In genomic region chr12:114096461-114096860, GRCh38 we compare ENCODE assay signal across 19 cellular contexts.
"Had no signal": no experiment of that assay in that cellular context is flagged by ENCODE, and none has a peak within 500 bp of the region (broad histone marks: within the 10 kb centered on the region; RNA-seq: fewer than 3 reads in every experiment).

No MANE protein-coding gene starts in this region.

- ATAC-seq: activated CD4-positive, CD25-positive, alpha-beta regulatory T cell treated with anti-CD3 and anti-CD28 coated beads, Interleukin-2, amount 50 U/mL, for 24 hours; activated CD8-positive, alpha-beta T cell treated with anti-CD3 and anti-CD28 coated beads, Interleukin-2, amount 10 ng/mL, durations not matched to agents 7 days and 5 days; gastroesophageal sphincter; left lung; stimulated activated naive B cell treated with anti-CD40 and anti-IgM and Interleukin-4, amounts not matched to agents 10 μg/mL and 1 μg/mL and 100 μg/mL, for 72 hours; upper lobe of right lung had no signal

- DNase-seq: activated CD4-positive, alpha-beta T cell treated with anti-CD3 and anti-CD28 coated beads, Interleukin-2, amount 10 ng/mL, durations not matched to agents 7 days and 5 days; activated CD8-positive, alpha-beta T cell treated with anti-CD3 and anti-CD28 coated beads, Interleukin-2, amount 10 ng/mL, durations not matched to agents 7 days and 5 days; activated naive CD4-positive, alpha-beta T cell treated with Interleukin-2 at 50 U/mL for 16 hours; activated T-cell treated with anti-CD3 and anti-CD28 coated beads, Interleukin-2, amount 50 U/mL, for 24 hours; central memory CD4-positive, alpha-beta T cell; colonic mucosa; erythroblast; heart left ventricle; kidney; left lung; mammary epithelial cell; midbrain; nephron progenitor cell; nucleus accumbens; sigmoid colon; stimulated activated naive B cell treated with anti-CD40 and anti-IgM and Interleukin-4, amounts not matched to agents 10 μg/mL and 1 μg/mL and 100 μg/mL, for 72 hours; upper lobe of right lung had no signal

- H3K4me3 ChIP-seq: colonic mucosa, gastroesophageal sphincter, heart left ventricle, left lung, sigmoid colon, upper lobe of right lung had no signal
